In the genomic region with DNA sequence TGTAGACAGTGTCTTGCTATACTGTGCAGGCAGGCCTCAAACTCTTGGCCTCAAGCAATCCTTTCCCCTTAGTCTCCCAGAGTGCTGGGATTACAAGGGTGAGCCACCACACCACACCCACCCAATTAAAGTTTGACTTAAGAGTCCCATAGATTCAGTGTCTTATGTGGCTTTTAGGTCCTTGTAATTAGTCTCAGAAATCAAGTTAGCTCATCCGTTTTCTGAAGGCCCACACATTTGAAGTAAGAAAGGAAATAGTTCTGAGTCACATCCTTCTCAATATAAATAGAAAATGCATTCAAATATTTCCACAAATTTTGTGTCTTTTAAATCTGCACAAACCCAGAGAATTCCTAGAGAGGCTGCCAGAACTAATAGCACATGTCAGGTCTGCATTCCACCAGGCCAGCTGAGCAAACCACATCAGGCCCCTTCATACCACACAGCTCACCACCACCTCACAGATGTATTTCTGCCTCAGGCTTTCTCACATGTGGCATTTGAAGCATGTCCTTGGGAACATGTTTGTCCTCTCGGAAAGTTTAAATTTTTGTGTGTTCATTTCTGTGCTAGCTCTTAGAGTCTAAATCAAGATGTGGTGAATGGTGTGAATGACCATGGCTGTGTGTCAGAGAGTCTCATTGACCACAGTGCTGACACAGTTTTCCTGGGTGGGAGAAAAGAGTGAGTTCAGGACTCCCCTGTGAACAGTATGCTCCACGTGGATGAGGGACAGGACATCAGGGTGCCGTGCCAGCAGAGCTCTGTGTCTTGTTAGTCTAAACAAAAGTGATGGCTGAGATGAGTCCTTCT, we compare ENCODE assay signal across 11 cellular contexts.
A peak's percentile ranks its signal among the peaks of the same experiment; 100 is the strongest.
DNase-seq lines count a peak whose midpoint lies in the region; ATAC-seq and TF ChIP-seq lines count a peak whose summit lies in the region.
"Had no signal": no experiment of that assay in that cellular context is flagged by ENCODE, and none has a peak within 500 bp of the region (broad histone marks: within the 10 kb centered on the region; RNA-seq: fewer than 3 reads in every experiment).

No MANE protein-coding gene starts in this region.

- H3K4me1 ChIP-seq in RWPE2 (ENCODE audit: insufficient read depth, poor library complexity, severe bottlenecking) (peaks cover 51% of the 10 kb centered on the region), esophagus squamous epithelium (no peaks in the 10 kb centered on the region)

- TF ChIP-seq CTCF in AG04449 (IDR thresholded peaks at IDR 0.05; ENCODE audit: insufficient read depth, low read length, missing control alignments): no peak
- no peak for TF ChIP-seq CTCF in RWPE2 (IDR thresholded peaks at IDR 0.05; ENCODE audit: poor library complexity, severe bottlenecking)
- TF ChIP-seq CTCF in esophagus squamous epithelium (IDR thresholded peaks at IDR 0.05): no peak

- DNase-seq in AG04449 (ENCODE audit: low read depth, low spot score) (peak; percentile 61), RWPE2 (ENCODE audit: low spot score) (peak; percentile 81), fibroblast of peridontal ligament (ENCODE audit: extremely low read depth) (peak; percentile 85), DMS53 (lab: John Stamatoyannopoulos, UW) (no peak), Right ventricle myocardium superior (no peak), NCI-H1694 (lab: John Stamatoyannopoulos, UW) (no peak), esophagus squamous epithelium (lab: John Stamatoyannopoulos, UW) (no peak)
- DNase-seq: GOT3, NCI-H2227 treated with DMSO at 0.1 percent for 48 hours had no signal

- H3K4me3 ChIP-seq in AG04449 (ENCODE audit: low read depth, low read length) (no peak overlapping the region), RWPE2 (ENCODE audit: severe bottlenecking) (no peak overlapping the region), esophagus squamous epithelium (no peak overlapping the region)

- WGBS in esophagus squamous epithelium, 2 donors: no CpG with 5 or more reads among the region's 4 CpGs

- intact Hi-C loops in Right ventricle myocardium superior (cut with DNase I): no loop called here
- intact Hi-C loops in esophagus squamous epithelium (cut with DNase I): no loop called here

- ATAC-seq in GM21381 (IDR thresholded peaks at IDR 0.05; ENCODE audit: unreplicated experiment) (peak; percentile 54), RWPE2 (ENCODE audit: low read depth) (peak; percentile 69), Right ventricle myocardium superior (ENCODE audit: poor library complexity) (no peak)

- H3K27ac ChIP-seq in RWPE2 (ENCODE audit: poor library complexity, severe bottlenecking) (peak overlapping the region; percentile 98), esophagus squamous epithelium (no peak overlapping the region)
- H3K27ac ChIP-seq: C4-2B had no signal

- H3K36me3 ChIP-seq in RWPE2 (ENCODE audit: low read depth): no peaks in the 10 kb centered on the region
- no peaks in the 10 kb centered on the region for H3K36me3 ChIP-seq in esophagus squamous epithelium

- CTCF ChIA-PET in AG04449 (lab: Yijun Ruan, JAX): no interaction called here

- POLR2A ChIA-PET in AG04449 (lab: Yijun Ruan, JAX): no interaction called here

- H3K27me3 ChIP-seq in RWPE2 (ENCODE audit: insufficient read depth, poor library complexity, severe bottlenecking) (no peaks in the 10 kb centered on the region), esophagus squamous epithelium (no peaks in the 10 kb centered on the region)

- no peaks in the 10 kb centered on the region for H3K9me3 ChIP-seq in RWPE2 (ENCODE audit: severe bottlenecking)
- H3K9me3 ChIP-seq in esophagus squamous epithelium: no peaks in the 10 kb centered on the region

- no peak for TF ChIP-seq POLR2A in esophagus squamous epithelium (IDR thresholded peaks at IDR 0.05)

Comparison
In these comparisons a context has a peak if more than half of its experiments do, and no peak if none do; other contexts are left out.
1. DNase-seq: peak in AG04449 (single experiment), RWPE2 (single experiment) and fibroblast of peridontal ligament (single experiment); none in DMS53 (single experiment), Right ventricle myocardium superior (single experiment), NCI-H1694 (single experiment) and esophagus squamous epithelium (single experiment).